9 cellular contexts compared by ENCODE assay signal in the genomic region with DNA sequence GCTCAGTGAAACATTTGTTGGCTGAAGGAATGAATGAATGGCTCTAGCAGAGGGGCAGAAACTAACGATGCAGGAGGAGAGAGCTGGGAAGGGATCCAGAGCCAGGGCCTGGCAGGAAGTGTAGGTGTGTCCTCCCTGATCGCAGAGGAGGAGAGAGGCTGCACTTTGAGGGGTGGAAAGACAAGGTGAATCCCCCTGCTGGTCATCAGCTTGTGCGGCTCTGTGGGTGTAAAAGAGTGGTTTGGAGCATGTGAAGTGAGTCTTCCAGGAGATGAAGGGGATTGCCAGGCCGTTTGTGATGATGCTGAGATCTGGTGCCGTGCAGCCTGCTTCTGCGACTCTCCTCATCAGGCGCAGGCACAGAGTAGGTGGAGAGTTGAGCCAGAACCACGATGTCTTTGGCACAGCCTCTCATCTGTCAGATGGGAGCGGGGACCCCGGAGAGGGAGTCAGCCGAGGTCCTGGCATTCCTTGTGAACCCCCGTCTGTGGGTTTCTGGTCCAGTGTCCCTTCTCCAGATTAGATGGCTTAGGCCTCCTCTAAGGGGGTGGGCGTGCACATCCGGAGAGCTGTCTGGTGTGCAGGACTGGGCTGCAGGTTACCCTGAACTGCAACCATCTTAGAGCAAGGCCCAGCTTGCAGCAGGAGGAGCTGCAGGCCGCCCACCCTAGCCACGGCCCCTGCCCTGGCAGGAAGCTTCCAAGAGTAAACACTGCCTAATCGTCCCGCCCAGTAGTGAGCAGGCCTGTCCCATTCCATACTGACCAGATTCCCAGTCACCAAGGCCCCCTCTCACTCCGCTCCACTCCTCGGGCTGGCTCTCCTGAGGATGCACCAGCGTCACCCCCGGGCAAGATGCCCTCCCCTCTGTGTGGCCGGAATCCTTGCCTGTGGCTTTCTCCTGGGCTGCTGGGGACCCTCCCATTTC. TPM values are rescaled to one million over a fixed set of nuclear protein-coding genes. Genes with fewer than 3 reads are reported as not detected.
DNase-seq lines count a peak whose midpoint lies in the region; ATAC-seq, FAIRE-seq and TF ChIP-seq lines count a peak whose summit lies in the region.
"Had no signal": no experiment of that assay in that cellular context is flagged by ENCODE, and none has a peak within 500 bp of the region (broad histone marks: within the 10 kb centered on the region; RNA-seq: fewer than 3 reads in every experiment).

A gene (plus strand): TSS at position 753 of the 928 bp plus-strand sequence. CDS start 77 bp downstream, at position 830.

- peak within 1 kb of the TSS in 1 of 4 donors; percentile 16 for H3K27ac ChIP-seq in upper lobe of left lung
- H3K27ac ChIP-seq: SK-N-MC had no signal

- peaks cover 9 to 25% (median 11%) of the 10 kb centered on the region in 4 donors for H3K4me1 ChIP-seq in upper lobe of left lung

- 32 to 49% methylated on average over 16 to 23 of the region's 23 CpGs for WGBS in upper lobe of left lung, 2 donors

- H3K27ac Mint-ChIP-seq in T-helper 1 cell treated with Interleukin-12 subunit alpha and Interleukin-12 subunit beta and Interleukin-4 antibody, amounts not matched to agents 30 μg/mL and 1 μg/mL, for 36 hours, result peak within 1 kb of the TSS; percentile 58
- peak within 1 kb of the TSS in 4 of 6 donors; percentile 9 to 71 (median 44) for H3K27ac Mint-ChIP-seq in immature natural killer cell

- FAIRE-seq in GM12892 (lab: Jason Lieb, UNC), result peak; percentile 86

- H3K4me3 ChIP-seq in upper lobe of left lung, result no peak within 1 kb of the TSS
- H3K4me3 ChIP-seq: SK-N-MC had no signal

- no peak for ATAC-seq in GM21447 (IDR thresholded peaks at IDR 0.05; ENCODE audit: unreplicated experiment)
- no peak for ATAC-seq in upper lobe of left lung (ENCODE audit: low FRiP score in 2 of 2)

- H3K9me3 Mint-ChIP-seq in T-helper 1 cell treated with Interleukin-12 subunit alpha and Interleukin-12 subunit beta and Interleukin-4 antibody, amounts not matched to agents 30 μg/mL and 1 μg/mL, for 36 hours, result no peaks in the 10 kb centered on the region
- no peaks in the 10 kb centered on the region for H3K9me3 Mint-ChIP-seq in immature natural killer cell

- no peaks in the 10 kb centered on the region for H3K27me3 ChIP-seq in upper lobe of left lung

- DNase-seq in A172 (ENCODE audit: low spot score), result peak; percentile 40
- DNase-seq in GM12892 (ENCODE audit: insufficient read length), result peak; percentile 54
- peak in 1 of 3 donors; percentile 6 for DNase-seq in immature natural killer cell
- no peak for DNase-seq in middle frontal gyrus (ENCODE audit: extremely low spot score, low spot score)
- no peak for DNase-seq in activated gamma-delta T cell (lab: John Stamatoyannopoulos, UW)
- DNase-seq in upper lobe of left lung, result no peak

- H3K36me3 Mint-ChIP-seq in T-helper 1 cell treated with Interleukin-12 subunit alpha and Interleukin-12 subunit beta and Interleukin-4 antibody, amounts not matched to agents 30 μg/mL and 1 μg/mL, for 36 hours (ENCODE audit: low read depth), result no peaks in the 10 kb centered on the region
- no peaks in the 10 kb centered on the region for H3K36me3 Mint-ChIP-seq in immature natural killer cell

- peak within 1 kb of the TSS; percentile 1 for H3K4me3 Mint-ChIP-seq in T-helper 1 cell treated with Interleukin-12 subunit alpha and Interleukin-12 subunit beta and Interleukin-4 antibody, amounts not matched to agents 30 μg/mL and 1 μg/mL, for 36 hours
- peak within 1 kb of the TSS in 3 of 5 donors; percentile 0 to 14 (median 4) for H3K4me3 Mint-ChIP-seq in immature natural killer cell

- no peaks in the 10 kb centered on the region for H3K36me3 ChIP-seq in upper lobe of left lung

- H3K4me1 Mint-ChIP-seq in T-helper 1 cell treated with Interleukin-12 subunit alpha and Interleukin-12 subunit beta and Interleukin-4 antibody, amounts not matched to agents 30 μg/mL and 1 μg/mL, for 36 hours (ENCODE audit: low read depth), result peaks cover 26% of the 10 kb centered on the region
- peaks cover 20 to 21% of the 10 kb centered on the region in 2 donors for H3K4me1 Mint-ChIP-seq in immature natural killer cell

- peak; percentile 39; the same call in 1 of the 2 replicates for TF ChIP-seq POLR2A in GM12892 (IDR thresholded peaks at IDR 0.05; ENCODE audit: low read depth, low read length)
- no peak for TF ChIP-seq POLR2A in upper lobe of left lung (IDR thresholded peaks at IDR 0.05)

- H3K9me3 ChIP-seq in upper lobe of left lung, result no peaks in the 10 kb centered on the region

- TF ChIP-seq EP300 in upper lobe of left lung (IDR thresholded peaks at IDR 0.05), result no peak

- peaks cover 3% of the 10 kb centered on the region for H3K27me3 Mint-ChIP-seq in T-helper 1 cell treated with Interleukin-12 subunit alpha and Interleukin-12 subunit beta and Interleukin-4 antibody, amounts not matched to agents 30 μg/mL and 1 μg/mL, for 36 hours (ENCODE audit: low read depth)
- peaks cover 0 to 5% (median 2%) of the 10 kb centered on the region in 3 donors for H3K27me3 Mint-ChIP-seq in immature natural killer cell (ENCODE audit: low read depth in 3 of 3)

- TF ChIP-seq CTCF in upper lobe of left lung (IDR thresholded peaks at IDR 0.05), result no peak

RNA-seq across cellular contexts. Expression of the gene that starts here (rescaled TPM):
- 0.43 and 1.6 TPM in 2 replicates for total RNA-seq in A172 (2014; rRNA removed; shearing (Covaris generic))
- polyA plus RNA-seq in GM12892 (2012; ENCODE audit: missing spikeins), result 1.5 TPM
- polyA plus RNA-seq in immature natural killer cell, result under 1 TPM in 2 of 3 donors, not detected in 1; 0.33 to 0.73 TPM
- 1 to 10 TPM; 1.4 to 9.4 (median 2.5) TPM for total RNA-seq in upper lobe of left lung

Comparison
In these comparisons a context has a peak if more than half of its experiments do, and no peak if none do; other contexts are left out.
1. DNase-seq: peak in A172 (single experiment) and GM12892 (single experiment); none in middle frontal gyrus (single experiment), activated gamma-delta T cell (single experiment) and upper lobe of left lung (0 of 2).